15 cellular contexts compared by ENCODE assay signal in genomic region chr6:167422934-167423333, GRCh38.
DNase-seq lines count a peak whose midpoint lies in the region; ATAC-seq, FAIRE-seq and TF ChIP-seq lines count a peak whose summit lies in the region.
"Had no signal": no experiment of that assay in that cellular context is flagged by ENCODE, and none has a peak within 500 bp of the region (broad histone marks: within the 10 kb centered on the region; RNA-seq: fewer than 3 reads in every experiment).

No MANE protein-coding gene starts in this region.

- CTCF ChIA-PET in HepG2 (lab: Yijun Ruan, JAX; ENCODE audit: low intra/inter-chr PET ratio, low total read pairs), result no interaction called here

- H4K20me1 ChIP-seq in HepG2 (ENCODE audit: insufficient read depth, low read length) (no peaks in the 10 kb centered on the region), smooth muscle cell (ENCODE audit: low read depth) (no peaks in the 10 kb centered on the region)

- peaks cover 2% of the 10 kb centered on the region for H3K79me2 ChIP-seq in HepG2 (ENCODE audit: insufficient read depth, low read length)
- no peaks in the 10 kb centered on the region for H3K79me2 ChIP-seq in smooth muscle cell (ENCODE audit: low read depth)

- H3K27ac Mint-ChIP-seq in T-helper 17 cell, result no peak overlapping the region
- H3K27ac Mint-ChIP-seq: B cell; CD4-positive, alpha-beta T cell had no signal

- TF ChIP-seq CTCF in HepG2 (CRISPR knock-in tag; IDR thresholded peaks at IDR 0.05), result no peak
- TF ChIP-seq CTCF in right lobe of liver (IDR thresholded peaks at IDR 0.05), result no peak
- TF ChIP-seq CTCF in coronary artery (IDR thresholded peaks at IDR 0.05), result no peak
- no peak for TF ChIP-seq CTCF in smooth muscle cell (IDR thresholded peaks at IDR 0.05; ENCODE audit: borderline replicate concordance, insufficient read depth, poor library complexity, severe bottlenecking)

- H3K36me3 Mint-ChIP-seq in T-helper 17 cell (ENCODE audit: low read depth), result no peaks in the 10 kb centered on the region

- TF ChIP-seq RAD21 in HepG2 (CRISPR knock-in tag; IDR thresholded peaks at IDR 0.05), result no peak

- TF ChIP-seq EP300 in HepG2 (IDR thresholded peaks at IDR 0.05; ENCODE audit: low read depth in 2 of 2, low read length in 2 of 2), result no peak
- no peak for TF ChIP-seq EP300 in HepG2 (CRISPR knock-in tag; IDR thresholded peaks at IDR 0.05; ENCODE audit: borderline replicate concordance)

- H3K27me3 Mint-ChIP-seq in T-helper 17 cell, result peaks cover 45% of the 10 kb centered on the region

- ATAC-seq in HepG2 (no peak), right lobe of liver (no peak), sciatic nerve (no peak), HG03565 (IDR thresholded peaks at IDR 0.05; ENCODE audit: unreplicated experiment) (no peak), T-helper 17 cell (no peak)

- H3K9me3 ChIP-seq in HepG2 (ENCODE audit: low read length) (no peaks in the 10 kb centered on the region), right lobe of liver (no peaks in the 10 kb centered on the region), smooth muscle cell (replicated peaks; ENCODE audit: low read depth) (no peaks in the 10 kb centered on the region), T-helper 17 cell (ENCODE audit: control insufficient read depth, low read length, poor library complexity, severe bottlenecking) (no peaks in the 10 kb centered on the region)

- H3K4me3 Mint-ChIP-seq in T-helper 17 cell, result no peak overlapping the region
- H3K4me3 Mint-ChIP-seq: B cell; CD4-positive, alpha-beta T cell had no signal

- H3K36me3 ChIP-seq in HepG2 (replicated peaks in 1 of 2; ENCODE audit: control insufficient read depth in 1 of 2, insufficient read depth in 2 of 2, low read length in 2 of 2), result no peaks in the 10 kb centered on the region; a peak in 2 of 5 replicates
- no peaks in the 10 kb centered on the region for H3K36me3 ChIP-seq in right lobe of liver
- no peaks in the 10 kb centered on the region for H3K36me3 ChIP-seq in smooth muscle cell (ENCODE audit: low read depth)

- intact Hi-C loops in HepG2 (cut with micrococcal nuclease; ENCODE audit: unreplicated experiment) (no loop called here), right lobe of liver (cut with DNase I) (no loop called here), sciatic nerve (cut with DNase I) (no loop called here)

- H3K9ac ChIP-seq in HepG2 (ENCODE audit: insufficient read depth, low read depth, low read length), result no peak overlapping the region
- H3K9ac ChIP-seq in smooth muscle cell (ENCODE audit: low read depth), result no peak overlapping the region
- H3K9ac ChIP-seq: GM23248 had no signal

- H3K4me2 ChIP-seq in HepG2 (ENCODE audit: low read depth, low read length) (no peak overlapping the region), smooth muscle cell (no peak overlapping the region)

- WGBS in HepG2 (ENCODE audit: low lambda C conversion rate), result 96% methylated on average over 23 of the region's 23 CpGs
- WGBS in right lobe of liver (ENCODE audit: insufficient coverage, low coverage, low lambda C conversion rate, missing lambda C conversion rate), result 95% methylated on average over 15 of the region's 23 CpGs
- WGBS in smooth muscle cell (ENCODE audit: low lambda C conversion rate), result 100% methylated on average over 4 of the region's 23 CpGs

- H3K4me1 Mint-ChIP-seq in T-helper 17 cell, result no peaks in the 10 kb centered on the region
- H3K4me1 Mint-ChIP-seq: B cell had no signal

- no peak for TF ChIP-seq POLR2A in HepG2 (IDR thresholded peaks at IDR 0.05; ENCODE audit: insufficient read depth in 1 of 2, low read depth in 2 of 2, low read length in 2 of 2)
- no peak for TF ChIP-seq POLR2A in right lobe of liver (IDR thresholded peaks at IDR 0.05)

- DNase-seq in HepG2 (ENCODE audit: low spot score) (no peak), right lobe of liver (no peak), coronary artery (ENCODE audit: low spot score) (peak; percentile 29), sciatic nerve (ENCODE audit: low spot score) (peak; percentile 38), smooth muscle cell (lab: John Stamatoyannopoulos, UW; ENCODE audit: unreplicated experiment) (no peak), T-helper 17 cell (no peak)
- DNase-seq: ACHN; C1 segment of cervical spinal cord; Calu3; CD4-positive, alpha-beta T cell; DMS 273 treated with DMSO at 0.1 percent for 48 hours; GM23248 had no signal

- BruUV-seq in HepG2 (replicated peaks; lab: Mats Ljungman, UMichigan), result no TSS peak

- H3F3A ChIP-seq in smooth muscle cell (ENCODE audit: low read depth), result no peaks in the 10 kb centered on the region

- H3K27me3 ChIP-seq in HepG2 (ENCODE audit: control insufficient read depth in 1 of 2, insufficient read depth in 2 of 2, low read length in 2 of 2) (no peaks in the 10 kb centered on the region), right lobe of liver (no peaks in the 10 kb centered on the region), smooth muscle cell (ENCODE audit: low read depth) (no peaks in the 10 kb centered on the region)

- FAIRE-seq in HepG2 (lab: Jason Lieb, UNC), result no peak
- FAIRE-seq: H54 had no signal

- POLR2A ChIA-PET in HepG2 (lab: Yijun Ruan, JAX), result interaction anchor here (1.6 to 2.2 kb wide), 2 partner anchors 10 to 25 kb away, joined by 8 to 13 read pairs; no protein-coding TSS in a partner anchor

- H3K27ac ChIP-seq in HepG2 (ENCODE audit: extremely low read length, insufficient read depth, low read length) (no peak overlapping the region), right lobe of liver (no peak overlapping the region), coronary artery (no peak overlapping the region), smooth muscle cell (ENCODE audit: low read depth) (no peak overlapping the region)
- H3K27ac ChIP-seq: GM23248 had no signal

- peaks cover 53% of the 10 kb centered on the region for H3K4me1 ChIP-seq in HepG2 (ENCODE audit: insufficient read depth, low read length)
- no peaks in the 10 kb centered on the region for H3K4me1 ChIP-seq in right lobe of liver
- no peaks in the 10 kb centered on the region for H3K4me1 ChIP-seq in smooth muscle cell (ENCODE audit: low read depth)

- in situ Hi-C loops in HepG2 (cut with HindIII; ENCODE audit: extremely low pct_ligation_motif_present, low pct_unique_long_range_greater_than_20kb), result no loop called here

- H2AFZ ChIP-seq in HepG2 (ENCODE audit: low read length) (no peak overlapping the region), smooth muscle cell (ENCODE audit: low read depth) (no peak overlapping the region)
- H2AFZ ChIP-seq: GM23248 had no signal

- H3K4me3 ChIP-seq in HepG2 (replicated peaks in 1 of 3; ENCODE audit: insufficient read depth in 1 of 3, low read depth in 2 of 3, low read length in 3 of 3) (no peak overlapping the region), right lobe of liver (no peak overlapping the region), coronary artery (no peak overlapping the region), smooth muscle cell (no peak overlapping the region)
- H3K4me3 ChIP-seq: GM23248 had no signal

TF ChIP-seq in HepG2, 621 proteins besides CTCF, POLR2A, EP300 and RAD21 (continues in another document):
- TF ChIP-seq FOXO4 (CRISPR knock-in tag; conservative IDR thresholded peaks at IDR 0.05), result no peak
- no peak for TF ChIP-seq ZC3H4 (CRISPR knock-in tag; IDR thresholded peaks at IDR 0.05; ENCODE audit: borderline replicate concordance)
- no peak for TF ChIP-seq ZBTB10 (CRISPR knock-in tag; IDR thresholded peaks at IDR 0.05; ENCODE audit: borderline replicate concordance)
- no peak for TF ChIP-seq BORCS8-MEF2B (CRISPR knock-in tag; IDR thresholded peaks at IDR 0.05)
- no peak for TF ChIP-seq ZSCAN21 (CRISPR knock-in tag; IDR thresholded peaks at IDR 0.05; ENCODE audit: borderline replicate concordance)
- no peak for TF ChIP-seq IKZF4 (CRISPR knock-in tag; IDR thresholded peaks at IDR 0.05; ENCODE audit: borderline replicate concordance, low read depth, not compliant biosample characterization)
- no peak for TF ChIP-seq MXD4 (CRISPR knock-in tag; IDR thresholded peaks at IDR 0.05)
- TF ChIP-seq KMT2A (CRISPR knock-in tag; IDR thresholded peaks at IDR 0.05), result no peak
- TF ChIP-seq ZNF660 (CRISPR knock-in tag; IDR thresholded peaks at IDR 0.05; ENCODE audit: borderline replicate concordance, low read depth), result no peak
- TF ChIP-seq ELF3 (CRISPR knock-in tag; IDR thresholded peaks at IDR 0.05), result no peak
- TF ChIP-seq NONO (IDR thresholded peaks at IDR 0.05), result no peak
- TF ChIP-seq NONO (CRISPR knock-in tag; conservative IDR thresholded peaks at IDR 0.05), result 0 out of 2 replicates have a peak, but pooled peaks have one; percentile 32
- TF ChIP-seq TMF1 (CRISPR knock-in tag; IDR thresholded peaks at IDR 0.05; ENCODE audit: low read depth), result no peak
- no peak for TF ChIP-seq ZNF772 (CRISPR knock-in tag; IDR thresholded peaks at IDR 0.05)

Comparison
In these comparisons a context has a peak if more than half of its experiments do, and no peak if none do; other contexts are left out.
1. DNase-seq: peak in coronary artery (single experiment) and sciatic nerve (single experiment); none in HepG2 (single experiment), right lobe of liver (0 of 3), smooth muscle cell (single experiment) and T-helper 17 cell (0 of 3).